ENCODE assay signal across 1 cellular context in the genomic region with DNA sequence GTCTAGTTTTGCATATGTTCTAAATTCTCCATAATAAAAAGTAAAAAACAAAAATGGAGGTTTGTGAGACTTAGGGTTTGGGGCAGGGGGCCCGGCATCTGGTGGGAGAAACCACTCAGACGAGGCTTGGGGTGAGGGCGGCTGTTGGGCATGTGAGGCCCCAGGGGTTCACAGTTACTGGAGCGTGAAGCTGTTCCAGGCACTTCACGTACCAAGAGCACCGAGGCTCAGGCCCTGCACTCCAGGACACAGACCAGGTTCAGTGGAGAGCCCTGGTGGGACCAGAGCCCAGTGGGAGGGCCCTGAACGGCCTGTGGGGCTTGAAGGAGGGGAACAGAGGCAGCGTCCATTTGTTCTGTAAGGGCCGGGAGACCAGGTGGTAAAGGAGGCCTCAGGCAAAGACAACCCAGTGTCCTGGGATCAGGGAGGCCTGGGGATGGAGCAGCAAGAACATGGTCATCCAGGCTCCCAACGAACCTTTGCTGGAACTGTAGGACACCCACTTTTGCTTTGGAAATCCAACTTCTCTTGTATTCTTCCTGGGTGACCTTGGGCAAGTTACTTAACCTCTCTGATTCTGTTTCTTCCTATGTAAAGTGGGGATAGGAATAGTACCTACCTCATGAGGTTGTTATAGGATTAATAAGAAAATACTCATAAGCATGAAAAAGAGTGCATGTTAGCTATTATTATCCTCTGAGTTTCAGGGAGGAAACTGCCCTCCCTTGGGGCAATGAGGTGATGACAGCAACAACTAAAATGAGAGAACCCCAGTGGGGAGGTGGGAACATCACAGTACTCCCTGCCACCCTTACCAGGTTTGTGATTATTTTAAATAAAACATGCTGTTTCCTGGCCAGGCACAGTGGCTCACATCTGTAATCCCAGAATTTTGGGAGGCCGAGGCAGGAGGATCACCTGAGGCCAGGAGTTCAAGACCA.
TF ChIP-seq lines count a peak whose summit lies in the region.

No MANE protein-coding gene starts in this region.

TF ChIP-seq in WTC11, 78 proteins besides CTCF, POLR2A, EP300 and RAD21 (continued from another document):
- TF ChIP-seq, protein P1, sequence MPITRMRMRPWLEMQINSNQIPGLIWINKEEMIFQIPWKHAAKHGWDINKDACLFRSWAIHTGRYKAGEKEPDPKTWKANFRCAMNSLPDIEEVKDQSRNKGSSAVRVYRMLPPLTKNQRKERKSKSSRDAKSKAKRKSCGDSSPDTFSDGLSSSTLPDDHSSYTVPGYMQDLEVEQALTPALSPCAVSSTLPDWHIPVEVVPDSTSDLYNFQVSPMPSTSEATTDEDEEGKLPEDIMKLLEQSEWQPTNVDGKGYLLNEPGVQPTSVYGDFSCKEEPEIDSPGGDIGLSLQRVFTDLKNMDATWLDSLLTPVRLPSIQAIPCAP (CRISPR knock-in tag; IDR thresholded peaks at IDR 0.05) = no peak
- TF ChIP-seq ATF6 (CRISPR knock-in tag; IDR thresholded peaks at IDR 0.05) (no peak), ZNF423 (CRISPR knock-in tag; IDR thresholded peaks at IDR 0.05) (no peak), KAT7 (CRISPR knock-in tag; IDR thresholded peaks at IDR 0.05; ENCODE audit: borderline replicate concordance) (no peak), HMGA2 (CRISPR knock-in tag; IDR thresholded peaks at IDR 0.05) (no peak)
- TF ChIP-seq, protein P2, sequence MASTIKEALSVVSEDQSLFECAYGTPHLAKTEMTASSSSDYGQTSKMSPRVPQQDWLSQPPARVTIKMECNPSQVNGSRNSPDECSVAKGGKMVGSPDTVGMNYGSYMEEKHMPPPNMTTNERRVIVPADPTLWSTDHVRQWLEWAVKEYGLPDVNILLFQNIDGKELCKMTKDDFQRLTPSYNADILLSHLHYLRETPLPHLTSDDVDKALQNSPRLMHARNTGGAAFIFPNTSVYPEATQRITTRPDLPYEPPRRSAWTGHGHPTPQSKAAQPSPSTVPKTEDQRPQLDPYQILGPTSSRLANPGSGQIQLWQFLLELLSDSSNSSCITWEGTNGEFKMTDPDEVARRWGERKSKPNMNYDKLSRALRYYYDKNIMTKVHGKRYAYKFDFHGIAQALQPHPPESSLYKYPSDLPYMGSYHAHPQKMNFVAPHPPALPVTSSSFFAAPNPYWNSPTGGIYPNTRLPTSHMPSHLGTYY (CRISPR knock-in tag; IDR thresholded peaks at IDR 0.05) = no peak
- TF ChIP-seq, protein P3, sequence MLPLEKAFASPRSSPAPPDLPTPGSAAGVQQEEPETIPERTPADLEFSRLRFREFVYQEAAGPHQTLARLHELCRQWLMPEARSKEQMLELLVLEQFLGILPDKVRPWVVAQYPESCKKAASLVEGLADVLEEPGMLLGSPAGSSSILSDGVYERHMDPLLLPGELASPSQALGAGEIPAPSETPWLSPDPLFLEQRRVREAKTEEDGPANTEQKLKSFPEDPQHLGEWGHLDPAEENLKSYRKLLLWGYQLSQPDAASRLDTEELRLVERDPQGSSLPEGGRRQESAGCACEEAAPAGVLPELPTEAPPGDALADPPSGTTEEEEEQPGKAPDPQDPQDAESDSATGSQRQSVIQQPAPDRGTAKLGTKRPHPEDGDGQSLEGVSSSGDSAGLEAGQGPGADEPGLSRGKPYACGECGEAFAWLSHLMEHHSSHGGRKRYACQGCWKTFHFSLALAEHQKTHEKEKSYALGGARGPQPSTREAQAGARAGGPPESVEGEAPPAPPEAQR (CRISPR knock-in tag; IDR thresholded peaks at IDR 0.05) = no peak
